8 cellular contexts compared by ENCODE assay signal in genomic region chrX:71181910-71182799, GRCh38. TPM values are rescaled to one million over a fixed set of nuclear protein-coding genes. Genes with fewer than 3 reads are reported as not detected.
A peak's percentile ranks its signal among the peaks of the same experiment; 100 is the strongest.
DNase-seq lines count a peak whose midpoint lies in the region; ATAC-seq lines count a peak whose summit lies in the region.

No MANE protein-coding gene starts in this region.

- peak overlapping the region; percentile 88 to 98 (median 94) for H3K4me3 Mint-ChIP-seq in naive thymus-derived CD8-positive, alpha-beta T cell
- H3K4me3 Mint-ChIP-seq in stimulated activated naive B cell treated with anti-CD40 and anti-IgM and Interleukin-4, amounts not matched to agents 10 μg/mL and 1 μg/mL and 100 μg/mL, for 72 hours: peak overlapping the region; percentile 86 to 90

- no peaks in the 10 kb centered on the region for H3K27me3 Mint-ChIP-seq in naive thymus-derived CD8-positive, alpha-beta T cell
- no peaks in the 10 kb centered on the region for H3K27me3 Mint-ChIP-seq in stimulated activated naive B cell treated with anti-CD40 and anti-IgM and Interleukin-4, amounts not matched to agents 10 μg/mL and 1 μg/mL and 100 μg/mL, for 72 hours

- in situ Hi-C loops in KBM-7 (cut with MboI; ENCODE audit: low pct_unique_long_range_greater_than_20kb, low sequenced_read_pairs): no loop called here

- no peaks in the 10 kb centered on the region for H3K9me3 Mint-ChIP-seq in naive thymus-derived CD8-positive, alpha-beta T cell
- no peaks in the 10 kb centered on the region for H3K9me3 Mint-ChIP-seq in stimulated activated naive B cell treated with anti-CD40 and anti-IgM and Interleukin-4, amounts not matched to agents 10 μg/mL and 1 μg/mL and 100 μg/mL, for 72 hours

- peak overlapping the region; percentile 90 to 100 (median 99) for H3K27ac Mint-ChIP-seq in naive thymus-derived CD8-positive, alpha-beta T cell
- peak overlapping the region; percentile 97 for H3K27ac Mint-ChIP-seq in stimulated activated naive B cell treated with anti-CD40 and anti-IgM and Interleukin-4, amounts not matched to agents 10 μg/mL and 1 μg/mL and 100 μg/mL, for 72 hours

- H3K36me3 Mint-ChIP-seq in naive thymus-derived CD8-positive, alpha-beta T cell: peaks cover 0 to 3% (median 0%) of the 10 kb centered on the region in 3 donors
- H3K36me3 Mint-ChIP-seq in stimulated activated naive B cell treated with anti-CD40 and anti-IgM and Interleukin-4, amounts not matched to agents 10 μg/mL and 1 μg/mL and 100 μg/mL, for 72 hours: peaks cover 5 to 7% of the 10 kb centered on the region in 2 donors

- POLR2A ChIA-PET in naive thymus-derived CD8-positive, alpha-beta T cell (lab: Charles Lee): interaction anchor here (0.5 to 3.3 kb wide), 26 partner anchors 9 to 435 kb away, joined by 3 to 37 read pairs (median 4); partner anchors contain the start of genes FOXO4, IL2RG, MED12 and NONO

- H3K4me1 Mint-ChIP-seq in naive thymus-derived CD8-positive, alpha-beta T cell: peaks cover 0 to 21% (median 14%) of the 10 kb centered on the region in 4 donors
- H3K4me1 Mint-ChIP-seq in stimulated activated naive B cell treated with anti-CD40 and anti-IgM and Interleukin-4, amounts not matched to agents 10 μg/mL and 1 μg/mL and 100 μg/mL, for 72 hours: peaks cover 1 to 8% of the 10 kb centered on the region in 2 donors

- ATAC-seq in GM21723 (IDR thresholded peaks at IDR 0.05; ENCODE audit: unreplicated experiment): peak; percentile 89
- ATAC-seq in naive thymus-derived CD8-positive, alpha-beta T cell: peak; percentile 94 to 95
- ATAC-seq in stimulated activated naive B cell treated with anti-CD40 and anti-IgM and Interleukin-4, amounts not matched to agents 10 μg/mL and 1 μg/mL and 100 μg/mL, for 72 hours (replicated peaks): peak; percentile 91 to 94

- DNase-seq in DMS79 (lab: John Stamatoyannopoulos, UW) (peak; percentile 89), KBM-7 (peak; percentile 98), RPMI8226 (peak; percentile 76), fibroblast of peridontal ligament (ENCODE audit: extremely low read depth) (peak; percentile 97)
- peak; percentile 69 for DNase-seq in activated T-helper 9 cell treated with anti-CD3 and anti-CD28 coated beads, Interleukin-2, amount 50 U/mL, for 16 hours (ENCODE audit: low read depth)
- peak; percentile 54 to 89 (median 80) for DNase-seq in naive thymus-derived CD8-positive, alpha-beta T cell
- DNase-seq in stimulated activated naive B cell treated with anti-CD40 and anti-IgM and Interleukin-4, amounts not matched to agents 10 μg/mL and 1 μg/mL and 100 μg/mL, for 72 hours: peak; percentile 82

RNA-seq across cellular contexts. Expression of gene NLGN3, which starts 37.5 kb away (rescaled TPM):
- total RNA-seq in naive thymus-derived CD8-positive, alpha-beta T cell: 1 to 10 TPM; 2.7 to 3.1 TPM
- under 1 TPM; 0.06 to 0.25 (median 0.14) TPM for polyA plus RNA-seq in naive thymus-derived CD8-positive, alpha-beta T cell

RNA-seq across cellular contexts. Expression of gene GJB1, which starts 40.9 kb away (rescaled TPM):
- not detected for total RNA-seq in naive thymus-derived CD8-positive, alpha-beta T cell
- not detected for polyA plus RNA-seq in naive thymus-derived CD8-positive, alpha-beta T cell

Comparison
In these comparisons a context has a peak if more than half of its experiments do, and no peak if none do; other contexts are left out.
1. Peak in every context shown above with its lines: DNase-seq and ATAC-seq.